In genomic region chr3:139588450-139588849, GRCh38 we compare ENCODE assay signal across 1 cellular context.
TF ChIP-seq lines count a peak whose summit lies in the region.

No MANE protein-coding gene starts in this region.

TF ChIP-seq in HepG2, 621 proteins besides CTCF, POLR2A, EP300 and RAD21 (continued from another document):
- TF ChIP-seq SMC3 (IDR thresholded peaks at IDR 0.05; ENCODE audit: low read length) (peak; percentile 26; the same call in 1 of the 2 replicates), SNAPC5 (CRISPR knock-in tag; IDR thresholded peaks at IDR 0.05; ENCODE audit: borderline replicate concordance) (no peak), ZNF296 (CRISPR knock-in tag; conservative IDR thresholded peaks at IDR 0.05) (no peak), CEBPG (CRISPR knock-in tag; IDR thresholded peaks at IDR 0.05) (no peak), DNMT3B (CRISPR knock-in tag; conservative IDR thresholded peaks at IDR 0.05) (no peak), MED8 (CRISPR knock-in tag; IDR thresholded peaks at IDR 0.05; ENCODE audit: insufficient replicate concordance) (no peak)
